13 cellular contexts compared by ENCODE assay signal in genomic region chr3:36135863-36136262, GRCh38.
DNase-seq lines count a peak whose midpoint lies in the region; ATAC-seq, FAIRE-seq and TF ChIP-seq lines count a peak whose summit lies in the region.
"Had no signal": no experiment of that assay in that cellular context is flagged by ENCODE, and none has a peak within 500 bp of the region (broad histone marks: within the 10 kb centered on the region; RNA-seq: fewer than 3 reads in every experiment).

No MANE protein-coding gene starts in this region.

- intact Hi-C loops in aorta (cut with DNase I) = no loop called here

- no peaks in the 10 kb centered on the region for H3K9me3 ChIP-seq in aorta (ENCODE audit: control insufficient read depth, low read length)

- TF ChIP-seq CTCF in D721Med (IDR thresholded peaks at IDR 0.05; ENCODE audit: insufficient read depth, missing control alignments) = no peak

- no peak overlapping the region for H3K27ac ChIP-seq in aorta (ENCODE audit: low read depth in 1 of 2, low read length in 2 of 2)

- ATAC-seq in HG03520 (IDR thresholded peaks at IDR 0.05; ENCODE audit: unreplicated experiment) = no peak
- ATAC-seq in aorta (ENCODE audit: low FRiP score) = no peak
- ATAC-seq: CD8-positive, alpha-beta T cell had no signal

- no peak for DNase-seq in D721Med (ENCODE audit: insufficient read length, low spot score)
- peak; percentile 48 to 93 for DNase-seq in NCI-H524 (lab: John Stamatoyannopoulos, UW)
- peak; percentile 18 for DNase-seq in glomerular visceral epithelial cell (ENCODE audit: extremely low spot score)
- DNase-seq in effector CD4-positive, alpha-beta T cell = no peak
- DNase-seq in aorta = no peak
- DNase-seq: CD8-positive, alpha-beta T cell; COR-L47; DND-41; GDM1; GOT3; H9 had no signal

- no peak overlapping the region for H3K4me3 ChIP-seq in aorta (ENCODE audit: low read length in 2 of 2)

- peak; percentile 75 for FAIRE-seq in D721Med (lab: Jason Lieb, UNC)
- FAIRE-seq: GM12892 had no signal

- no peaks in the 10 kb centered on the region for H3K4me1 ChIP-seq in aorta (ENCODE audit: control insufficient read depth in 1 of 2, insufficient read depth in 2 of 2, low read length in 2 of 2)

- H3K27me3 ChIP-seq in aorta (ENCODE audit: control insufficient read depth in 1 of 2, insufficient read depth in 2 of 2, low read length in 1 of 2) = peaks cover 0 to 2% of the 10 kb centered on the region in 2 donors

- H3K36me3 ChIP-seq in aorta (ENCODE audit: control insufficient read depth in 1 of 2, insufficient read depth in 2 of 2, low read length in 1 of 2) = no peaks in the 10 kb centered on the region

Comparison
In these comparisons a context has a peak if more than half of its experiments do, and no peak if none do; other contexts are left out.
1. DNase-seq: peak in NCI-H524 (2 of 2) and glomerular visceral epithelial cell (single experiment); none in D721Med (single experiment), effector CD4-positive, alpha-beta T cell (single experiment) and aorta (0 of 2).